1 cellular context compared by ENCODE assay signal in genomic region chrX:133307094-133307493, GRCh38.
A peak's percentile ranks its signal among the peaks of the same experiment; 100 is the strongest.
TF ChIP-seq lines count a peak whose summit lies in the region.

No MANE protein-coding gene starts in this region.

TF ChIP-seq in H1, 55 proteins besides CTCF, POLR2A, EP300 and RAD21:
- TF ChIP-seq, protein P1, sequence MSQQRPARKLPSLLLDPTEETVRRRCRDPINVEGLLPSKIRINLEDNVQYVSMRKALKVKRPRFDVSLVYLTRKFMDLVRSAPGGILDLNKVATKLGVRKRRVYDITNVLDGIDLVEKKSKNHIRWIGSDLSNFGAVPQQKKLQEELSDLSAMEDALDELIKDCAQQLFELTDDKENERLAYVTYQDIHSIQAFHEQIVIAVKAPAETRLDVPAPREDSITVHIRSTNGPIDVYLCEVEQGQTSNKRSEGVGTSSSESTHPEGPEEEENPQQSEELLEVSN (IDR thresholded peaks at IDR 0.05) = no peak
- TF ChIP-seq SIN3A (conservative IDR thresholded peaks at IDR 0.05 in 1 of 2, IDR thresholded peaks at IDR 0.05 in 1 of 2; ENCODE audit: low read depth in 1 of 2, low read length in 2 of 2) (0 out of 4 replicates have a peak, but pooled peaks of 1 of the 2 experiments have one; percentile 31), YY1 (IDR thresholded peaks at IDR 0.05; ENCODE audit: low read depth, low read length) (no peak), CREB1 (IDR thresholded peaks at IDR 0.05) (no peak), SP4 (IDR thresholded peaks at IDR 0.05; ENCODE audit: low read length) (no peak), HDAC2 (IDR thresholded peaks at IDR 0.05; ENCODE audit: borderline replicate concordance in 1 of 2, low read depth in 2 of 2, low read length in 2 of 2) (0 out of 4 replicates have a peak, but pooled peaks of 1 of the 2 experiments have one; percentile 34), NANOG (IDR thresholded peaks at IDR 0.05; ENCODE audit: insufficient read depth, low read depth, low read length, poor library complexity, severe bottlenecking) (peak; percentile 67)
